9 cellular contexts compared by ENCODE assay signal in genomic region chr2:240558229-240558885, GRCh38. TPM values are rescaled to one million over a fixed set of nuclear protein-coding genes. Genes with fewer than 3 reads are reported as not detected.
DNase-seq lines count a peak whose midpoint lies in the region; ATAC-seq, FAIRE-seq and TF ChIP-seq lines count a peak whose summit lies in the region.
"Had no signal": no experiment of that assay in that cellular context is flagged by ENCODE, and none has a peak within 500 bp of the region (broad histone marks: within the 10 kb centered on the region; RNA-seq: fewer than 3 reads in every experiment).

No MANE protein-coding gene starts in this region.

- H3K27ac ChIP-seq in A549 (no peak overlapping the region), GM12878 (ENCODE audit: control insufficient read depth, insufficient read depth) (peak overlapping the region; percentile 96; the same call in 1 of the 2 replicates), mesendoderm (ENCODE audit: low read depth, low read length) (no peak overlapping the region)

- CTCF ChIA-PET in A549 (lab: Yijun Ruan, JAX), result interaction anchor here (2.0 kb wide), 1 partner anchor 8 kb away, joined by 9 read pairs; no protein-coding TSS in a partner anchor
- CTCF ChIA-PET in GM12878 (lab: Yijun Ruan, JAX), result interaction anchor here (1.6 to 7.9 kb wide), 4 partner anchors 8 to 495 kb away, joined by 3 to 45 read pairs (median 20); partner anchors contain the start of gene CAPN10

- DNase-seq in A549 (ENCODE audit: low read depth in 1 of 2, low spot score in 1 of 2) (no peak), HFFc6 (no peak), GM12878 (ENCODE audit: low read depth, low spot score) (no peak), mesendoderm (no peak), NCI-H1694 (lab: John Stamatoyannopoulos, UW) (no peak), 8988T (no peak), iPS-NIHi11 (ENCODE audit: low spot score) (no peak)

- peak overlapping the region; percentile 93 for H3K4me3 Mint-ChIP-seq in HFFc6

- H3K23ac ChIP-seq in mesendoderm (ENCODE audit: low read length), result no peak overlapping the region

- H3K36me3 ChIP-seq in GM12878 (ENCODE audit: control insufficient read depth in 2 of 2, insufficient read depth in 2 of 2, low read length in 1 of 2), result peaks cover 0 to 9% of the 10 kb centered on the region in 2 experiments; a peak in 2 of 4 replicates
- no peaks in the 10 kb centered on the region for H3K36me3 ChIP-seq in mesendoderm (ENCODE audit: control insufficient read depth, insufficient read depth, low read length)

- peak overlapping the region; percentile 83; the same call in 2 of the 3 replicates for H3K4me2 ChIP-seq in A549
- peak overlapping the region; percentile 99 for H3K4me2 ChIP-seq in GM12878 (ENCODE audit: control insufficient read depth, insufficient read depth)
- peak overlapping the region; percentile 26 for H3K4me2 ChIP-seq in mesendoderm (ENCODE audit: low read length)

- H3K27ac Mint-ChIP-seq in HFFc6, result peak overlapping the region; percentile 44; the same call in 1 of the 2 replicates

- H3K4me1 Mint-ChIP-seq in HFFc6 (ENCODE audit: low read depth), result peaks cover 38% of the 10 kb centered on the region

- no peaks in the 10 kb centered on the region for H3K27me3 Mint-ChIP-seq in HFFc6 (ENCODE audit: insufficient read depth)

- POLR2A ChIA-PET in A549 (lab: Yijun Ruan, JAX), result no interaction called here
- POLR2A ChIA-PET in GM12878 (lab: Charles Lee), result interaction anchor here (1.7 to 2.7 kb wide), 3 partner anchors 7 to 28 kb away, joined by 5 to 8 read pairs (median 7); partner anchors contain the start of gene CAPN10

- peaks cover 6% of the 10 kb centered on the region; the same call in 1 of the 2 replicates for H3K36me3 Mint-ChIP-seq in HFFc6 (ENCODE audit: low read depth)

- no peak overlapping the region for H4K5ac ChIP-seq in mesendoderm (ENCODE audit: low read length)

- H3K79me2 ChIP-seq in GM12878 (ENCODE audit: control insufficient read depth, insufficient read depth, low read length) (peaks cover 43% of the 10 kb centered on the region), mesendoderm (ENCODE audit: control insufficient read depth, insufficient read depth, low read length) (no peaks in the 10 kb centered on the region)

- H3K4me3 ChIP-seq in A549 (no peak overlapping the region), GM12878 (peak overlapping the region; percentile 66; the same call in 1 of the 2 replicates), mesendoderm (ENCODE audit: low read length) (no peak overlapping the region)

- ATAC-seq in A549, result no peak
- no peak for ATAC-seq in GM12878
- no peak for ATAC-seq in GM21723 (IDR thresholded peaks at IDR 0.05; ENCODE audit: unreplicated experiment)

- H3K79me1 ChIP-seq in mesendoderm (ENCODE audit: low read length), result peaks cover 3% of the 10 kb centered on the region

- WGBS in A549 (ENCODE audit: missing lambda C conversion rate), result 94% methylated on average over 20 of the region's 20 CpGs
- WGBS in GM12878 (ENCODE audit: insufficient coverage, insufficient replicate concordance, low lambda C conversion rate, missing lambda C conversion rate), result 78% methylated on average over 19 of the region's 20 CpGs
- no CpG with 5 or more reads among the region's 20 CpGs for WGBS in mesendoderm (ENCODE audit: extremely low coverage, insufficient coverage, low lambda C conversion rate)

- H3K18ac ChIP-seq in mesendoderm (ENCODE audit: low read length), result no peak overlapping the region

- H2BK5ac ChIP-seq in mesendoderm (ENCODE audit: low read length), result no peak overlapping the region

- no TSS peak for BruUV-seq in GM12878 (replicated peaks; lab: Mats Ljungman, UMichigan)

- H3K9ac ChIP-seq in GM12878 (ENCODE audit: control insufficient read depth, insufficient read depth, low read length), result peak overlapping the region; percentile 96; the same call in 1 of the 2 replicates
- H3K9ac ChIP-seq in mesendoderm (ENCODE audit: low read length), result peak overlapping the region; percentile 20

- no peak overlapping the region for H2BK120ac ChIP-seq in mesendoderm (ENCODE audit: low read depth, low read length)

- no peak for FAIRE-seq in A549 (lab: Jason Lieb, UNC)
- no peak for FAIRE-seq in GM12878 (lab: Jason Lieb, UNC)
- FAIRE-seq: G401.6 had no signal

- TF ChIP-seq CTCF in A549 (IDR thresholded peaks at IDR 0.05) (no peak), HFFc6 (IDR thresholded peaks at IDR 0.05) (no peak), GM12878 (IDR thresholded peaks at IDR 0.05 in 2 of 3, conservative IDR thresholded peaks at IDR 0.05 in 1 of 3; ENCODE audit: control insufficient read depth in 2 of 3, extremely low read depth in 1 of 3, insufficient read depth in 1 of 3, low read depth in 3 of 3, low read length in 3 of 3) (no peak)

- no peak overlapping the region for H2AFZ ChIP-seq in GM12878 (ENCODE audit: control insufficient read depth, low read depth, low read length)

- H2AK5ac ChIP-seq in mesendoderm (ENCODE audit: low read length), result no peak overlapping the region

- no peaks in the 10 kb centered on the region for H3K9me3 Mint-ChIP-seq in HFFc6

- H4K20me1 ChIP-seq in GM12878 (ENCODE audit: control insufficient read depth, insufficient read depth), result no peaks in the 10 kb centered on the region

- intact Hi-C loops in GM12878 (cut with micrococcal nuclease; ENCODE audit: unreplicated experiment), result no loop called here

- SMC1A ChIA-PET in GM12878 (lab: Charles Lee; ENCODE audit: uncharacterized antibody, unreplicated experiment), result interaction anchor here (12.1 kb wide), 1 partner anchor 28 kb away, joined by 124 read pairs; the partner anchor contains the start of gene CAPN10

- no peak overlapping the region for H2BK15ac ChIP-seq in mesendoderm (replicated peaks; ENCODE audit: low read depth)

- H3K27me3 ChIP-seq in GM12878 (replicated peaks in 1 of 2; ENCODE audit: control insufficient read depth in 2 of 2, insufficient read depth in 2 of 2, low read length in 1 of 2) (no peaks in the 10 kb centered on the region), mesendoderm (ENCODE audit: insufficient read depth, low read length, poor library complexity) (no peaks in the 10 kb centered on the region)

- H3K4me1 ChIP-seq in A549 (peaks cover 24% of the 10 kb centered on the region), GM12878 (ENCODE audit: control insufficient read depth, insufficient read depth, low read length) (peaks cover 28% of the 10 kb centered on the region), mesendoderm (ENCODE audit: control insufficient read depth, low read depth, low read length) (peaks cover 5% of the 10 kb centered on the region)

- no peak overlapping the region for H4K8ac ChIP-seq in mesendoderm (ENCODE audit: low read depth, low read length)

- TF ChIP-seq EP300 in A549 (IDR thresholded peaks at IDR 0.05), result no peak
- TF ChIP-seq EP300 in GM12878 (IDR thresholded peaks at IDR 0.05; ENCODE audit: borderline replicate concordance in 1 of 2, control insufficient read depth in 1 of 2, low read depth in 2 of 2, low read length in 2 of 2), result no peak

- in situ Hi-C loops in GM12878 (cut with MboI), result no loop called here

- RAD21 ChIA-PET in GM12878 (lab: Charles Lee; ENCODE audit: unreplicated experiment), result interaction anchor here (2.0 to 11.7 kb wide), 2 partner anchors 26 to 44 kb away, joined by 6 to 206 read pairs; partner anchors contain the start of gene CAPN10

- peak overlapping the region; percentile 18 for H3K56ac ChIP-seq in mesendoderm (ENCODE audit: low read length)

- no peak for TF ChIP-seq RAD21 in A549 (conservative IDR thresholded peaks at IDR 0.05 in 1 of 2, IDR thresholded peaks at IDR 0.05 in 1 of 2)
- no peak for TF ChIP-seq RAD21 in GM12878 (IDR thresholded peaks at IDR 0.05; ENCODE audit: insufficient read depth, low read depth, low read length)

- H3K4ac ChIP-seq in mesendoderm (ENCODE audit: low read depth, low read length), result no peak overlapping the region

- TF ChIP-seq POLR2A in A549 (IDR thresholded peaks at IDR 0.05; ENCODE audit: low read length) (no peak), GM12878 (IDR thresholded peaks at IDR 0.05; ENCODE audit: low read depth, low read length) (no peak)

- H3K9me3 ChIP-seq in A549 (no peaks in the 10 kb centered on the region), GM12878 (replicated peaks; ENCODE audit: control insufficient read depth, insufficient read depth, low read length) (no peaks in the 10 kb centered on the region)

RNA-seq across cellular contexts. Expression of gene ANKMY1, which starts 0.6 kb away (rescaled TPM):
- polyA plus RNA-seq in A549 (2011; rRNA removed), result 16.5 and 18.9 TPM in 2 replicates
- polyA plus RNA-seq in A549 (2012; cell fraction: cytosol; rRNA removed), result 19.6 and 22.0 TPM in 2 replicates
- 52.7 and 56.8 TPM in 2 replicates for polyA plus RNA-seq in A549 (2012; cell fraction: nucleus; rRNA removed)
- polyA plus RNA-seq in A549 (2017; fragmentation: RNase III; extraction: RNeasy Plus Mini Kit Qiagen cat#74134 plus additional on column Dnase treatment), result 10.6 to 13.4 TPM (median 12.0 TPM) in 3 replicates
- 42.4 and 55.2 TPM in 2 replicates for polyA minus RNA-seq in A549 (2011; rRNA and poly(A)+ RNA removed)
- 1 to 10 TPM; 4.4 to 5.6 (median 5.2) TPM for total RNA-seq in HFFc6 (2021; fragmentation: NEBNext Ultra II Directional; extraction: Animal tissue kit (Norgen Biotek cat#: 25700))
- total RNA-seq in GM12878 (2013; cell fraction: nucleolus; rRNA removed), result 30.8 and 36.5 TPM in 2 replicates
- 8.4 and 11.5 TPM in 2 replicates for total RNA-seq in GM12878 (2014; rRNA removed)
- total RNA-seq in GM12878 (2014; rRNA removed; fragmentation: Illumina TruSeq; extraction: Trizol), result 9.6 and 10.7 TPM in 2 replicates
- 15.3 and 19.6 TPM in 2 replicates for total RNA-seq in GM12878 (2021)
- polyA plus RNA-seq in GM12878 (2011; ENCODE audit: low read depth), result 5.1 TPM
- 5.8 and 7.3 TPM in 2 replicates for polyA plus RNA-seq in GM12878 (2011; rRNA removed)
- 9.3 and 9.6 TPM in 2 replicates for polyA plus RNA-seq in GM12878 (2011; cell fraction: cytosol; rRNA removed)
- 17.5 and 21.5 TPM in 2 replicates for polyA plus RNA-seq in GM12878 (2011; cell fraction: nucleus; rRNA removed)
- polyA plus RNA-seq in GM12878 (2012), result 9.4 and 9.8 TPM in 2 replicates
- polyA plus RNA-seq in GM12878 (2014; fragmentation: Illumina TruSeq; extraction: Trizol), result 9.0 and 15.1 TPM in 2 replicates
- polyA plus RNA-seq in GM12878 (2014; fragmentation: Nextera tagmentation; extraction: Ambion mirVana), result 1 to 10 TPM; 1.1 to 2.4 TPM
- 11.6 and 13.8 TPM in 2 replicates for polyA plus RNA-seq in GM12878 (2014; rRNA removed)
- polyA plus RNA-seq in GM12878 (2016; fragmentation: Nextera tagmentation; extraction: Ambion mirVana), result 10 to 100 TPM; 10.3 to 11.5 TPM
- polyA minus RNA-seq in GM12878 (2011; rRNA and poly(A)+ RNA removed), result 12.7 and 18.9 TPM in 2 replicates
- 6.4 and 8.2 TPM in 2 replicates for polyA minus RNA-seq in GM12878 (2011; cell fraction: cytosol; rRNA and poly(A)+ RNA removed)
- 13.8 and 23.8 TPM in 2 replicates for polyA minus RNA-seq in GM12878 (2011; cell fraction: nucleus; rRNA and poly(A)+ RNA removed)
- 2.1 TPM for polyA plus RNA-seq in mesendoderm (2013, experiment 1 of 2)
- polyA plus RNA-seq in mesendoderm (2013, experiment 2 of 2), result 1.9 TPM

RNA-seq across cellular contexts. Expression of gene DUSP28, which starts 1.8 kb away (rescaled TPM):
- polyA plus RNA-seq in A549 (2011; rRNA removed), result 11.8 and 14.3 TPM in 2 replicates
- 6.8 and 8.6 TPM in 2 replicates for polyA plus RNA-seq in A549 (2012; cell fraction: cytosol; rRNA removed)
- 7.9 and 8.2 TPM in 2 replicates for polyA plus RNA-seq in A549 (2012; cell fraction: nucleus; rRNA removed)
- polyA plus RNA-seq in A549 (2017; fragmentation: RNase III; extraction: RNeasy Plus Mini Kit Qiagen cat#74134 plus additional on column Dnase treatment), result 5.2 to 5.8 TPM (median 5.6 TPM) in 3 replicates
- polyA minus RNA-seq in A549 (2011; rRNA and poly(A)+ RNA removed), result 5.4 and 6.1 TPM in 2 replicates
- 1 to 10 TPM; 3.1 to 5.0 (median 4.3) TPM for total RNA-seq in HFFc6 (2021; fragmentation: NEBNext Ultra II Directional; extraction: Animal tissue kit (Norgen Biotek cat#: 25700))
- total RNA-seq in GM12878 (2013; cell fraction: nucleolus; rRNA removed), result 10.4 and 11.4 TPM in 2 replicates
- 8.2 and 8.6 TPM in 2 replicates for total RNA-seq in GM12878 (2014; rRNA removed)
- 3.4 and 3.6 TPM in 2 replicates for total RNA-seq in GM12878 (2014; rRNA removed; fragmentation: Illumina TruSeq; extraction: Trizol)
- total RNA-seq in GM12878 (2021), result 4.8 and 5.2 TPM in 2 replicates
- polyA plus RNA-seq in GM12878 (2011; ENCODE audit: low read depth), result 3.1 TPM
- 9.5 and 11.0 TPM in 2 replicates for polyA plus RNA-seq in GM12878 (2011; rRNA removed)
- 6.3 and 6.4 TPM in 2 replicates for polyA plus RNA-seq in GM12878 (2011; cell fraction: cytosol; rRNA removed)
- 3.7 and 5.9 TPM in 2 replicates for polyA plus RNA-seq in GM12878 (2011; cell fraction: nucleus; rRNA removed)
- 7.7 and 8.3 TPM in 2 replicates for polyA plus RNA-seq in GM12878 (2012)
- 4.4 and 4.6 TPM in 2 replicates for polyA plus RNA-seq in GM12878 (2014; fragmentation: Illumina TruSeq; extraction: Trizol)
- 1 to 10 TPM; 2.5 to 3.0 TPM for polyA plus RNA-seq in GM12878 (2014; fragmentation: Nextera tagmentation; extraction: Ambion mirVana)
- polyA plus RNA-seq in GM12878 (2014; rRNA removed), result 6.2 and 7.6 TPM in 2 replicates
- 10 to 100 TPM; 11.6 to 12.5 TPM for polyA plus RNA-seq in GM12878 (2016; fragmentation: Nextera tagmentation; extraction: Ambion mirVana)
- polyA minus RNA-seq in GM12878 (2011; rRNA and poly(A)+ RNA removed), result 7.6 and 10.9 TPM in 2 replicates
- 1.7 and 3.6 TPM in 2 replicates for polyA minus RNA-seq in GM12878 (2011; cell fraction: cytosol; rRNA and poly(A)+ RNA removed)
- polyA minus RNA-seq in GM12878 (2011; cell fraction: nucleus; rRNA and poly(A)+ RNA removed), result 6.4 and 11.9 TPM in 2 replicates
- 1.6 TPM for polyA plus RNA-seq in mesendoderm (2013, experiment 1 of 2)
- 1.6 TPM for polyA plus RNA-seq in mesendoderm (2013, experiment 2 of 2)

RNA-seq across cellular contexts. Expression of gene RNPEPL1, which starts 9.9 kb away (rescaled TPM):
- polyA plus RNA-seq in A549 (2011; rRNA removed) (9.2 and 20.0 TPM in 2 replicates), A549 (2017; fragmentation: RNase III; extraction: RNeasy Plus Mini Kit Qiagen cat#74134 plus additional on column Dnase treatment) (23.7 to 26.4 TPM (median 26.3 TPM) in 3 replicates), GM12878 (2011; rRNA removed) (2.2 and 5.4 TPM in 2 replicates), GM12878 (2014; fragmentation: Illumina TruSeq; extraction: Trizol) (1.1 and 6.7 TPM in 2 replicates), GM12878 (2014; fragmentation: Nextera tagmentation; extraction: Ambion mirVana) (1 to 10 TPM in 1 of 2 experiments, under 1 TPM in 1; 0.24 to 1.2 TPM), GM12878 (2014; rRNA removed) (32.0 and 42.9 TPM in 2 replicates), GM12878 (2016; fragmentation: Nextera tagmentation; extraction: Ambion mirVana) (1 to 10 TPM; 6.9 to 9.6 TPM)
- polyA plus RNA-seq in A549 (2012; cell fraction: cytosol; rRNA removed), result 20.3 and 33.9 TPM in 2 replicates
- 87.4 and 124 TPM in 2 replicates for polyA plus RNA-seq in A549 (2012; cell fraction: nucleus; rRNA removed)
- polyA minus RNA-seq in A549 (2011; rRNA and poly(A)+ RNA removed), result 24.9 and 34.2 TPM in 2 replicates
- total RNA-seq in HFFc6 (2021; fragmentation: NEBNext Ultra II Directional; extraction: Animal tissue kit (Norgen Biotek cat#: 25700)), result 10 to 100 TPM; 36.9 to 48.5 (median 43.3) TPM
- total RNA-seq in GM12878 (2013; cell fraction: nucleolus; rRNA removed), result 20.1 and 20.4 TPM in 2 replicates
- total RNA-seq in GM12878 (2014; rRNA removed) (18.1 and 21.6 TPM in 2 replicates), GM12878 (2014; rRNA removed; fragmentation: Illumina TruSeq; extraction: Trizol) (5.4 and 6.2 TPM in 2 replicates), GM12878 (2021) (49.5 and 53.5 TPM in 2 replicates)
- polyA plus RNA-seq in GM12878 (2011; ENCODE audit: low read depth), result 13.5 TPM
- 16.9 and 21.7 TPM in 2 replicates for polyA plus RNA-seq in GM12878 (2011; cell fraction: cytosol; rRNA removed)
- 81.1 and 82.2 TPM in 2 replicates for polyA plus RNA-seq in GM12878 (2011; cell fraction: nucleus; rRNA removed)
- 34.1 and 38.3 TPM in 2 replicates for polyA plus RNA-seq in GM12878 (2012)
- polyA minus RNA-seq in GM12878 (2011; rRNA and poly(A)+ RNA removed), result 8.1 and 20.4 TPM in 2 replicates
- 23.8 and 30.4 TPM in 2 replicates for polyA minus RNA-seq in GM12878 (2011; cell fraction: cytosol; rRNA and poly(A)+ RNA removed)
- 12.5 and 29.9 TPM in 2 replicates for polyA minus RNA-seq in GM12878 (2011; cell fraction: nucleus; rRNA and poly(A)+ RNA removed)
- polyA plus RNA-seq in mesendoderm (2013, experiment 1 of 2), result 5.8 TPM
- 5.3 TPM for polyA plus RNA-seq in mesendoderm (2013, experiment 2 of 2)

RNA-seq across cellular contexts. Expression of gene CAPN10, which starts 28.2 kb away (rescaled TPM):
- 8.4 and 9.5 TPM in 2 replicates for polyA plus RNA-seq in A549 (2011; rRNA removed)
- polyA plus RNA-seq in A549 (2012; cell fraction: cytosol; rRNA removed), result 29.9 and 35.6 TPM in 2 replicates
- 89.6 and 119 TPM in 2 replicates for polyA plus RNA-seq in A549 (2012; cell fraction: nucleus; rRNA removed)
- 15.8 to 17.7 TPM (median 15.9 TPM) in 3 replicates for polyA plus RNA-seq in A549 (2017; fragmentation: RNase III; extraction: RNeasy Plus Mini Kit Qiagen cat#74134 plus additional on column Dnase treatment)
- 7.1 and 8.4 TPM in 2 replicates for polyA minus RNA-seq in A549 (2011; rRNA and poly(A)+ RNA removed)
- 10 to 100 TPM; 13.9 to 20.5 (median 15.0) TPM for total RNA-seq in HFFc6 (2021; fragmentation: NEBNext Ultra II Directional; extraction: Animal tissue kit (Norgen Biotek cat#: 25700))
- total RNA-seq in GM12878 (2013; cell fraction: nucleolus; rRNA removed), result 79.8 and 82.5 TPM in 2 replicates
- total RNA-seq in GM12878 (2014; rRNA removed), result 26.6 and 32.9 TPM in 2 replicates
- 8.4 and 12.4 TPM in 2 replicates for total RNA-seq in GM12878 (2014; rRNA removed; fragmentation: Illumina TruSeq; extraction: Trizol)
- 31.5 and 40.6 TPM in 2 replicates for total RNA-seq in GM12878 (2021)
- 4.5 TPM for polyA plus RNA-seq in GM12878 (2011; ENCODE audit: low read depth)
- polyA plus RNA-seq in GM12878 (2011; rRNA removed), result 6.0 and 10.3 TPM in 2 replicates
- polyA plus RNA-seq in GM12878 (2011; cell fraction: cytosol; rRNA removed), result 9.9 and 23.2 TPM in 2 replicates
- polyA plus RNA-seq in GM12878 (2011; cell fraction: nucleus; rRNA removed), result 159 and 187 TPM in 2 replicates
- polyA plus RNA-seq in GM12878 (2012), result 19.0 and 21.0 TPM in 2 replicates
- 2.4 and 7.3 TPM in 2 replicates for polyA plus RNA-seq in GM12878 (2014; fragmentation: Illumina TruSeq; extraction: Trizol)
- 1 to 10 TPM in 1 of 2 experiments, under 1 TPM in 1; 0.37 to 1.6 TPM for polyA plus RNA-seq in GM12878 (2014; fragmentation: Nextera tagmentation; extraction: Ambion mirVana)
- 38.2 and 46.0 TPM in 2 replicates for polyA plus RNA-seq in GM12878 (2014; rRNA removed)
- polyA plus RNA-seq in GM12878 (2016; fragmentation: Nextera tagmentation; extraction: Ambion mirVana), result 10 to 100 TPM; 22.6 to 27.1 TPM
- 7.5 and 13.8 TPM in 2 replicates for polyA minus RNA-seq in GM12878 (2011; rRNA and poly(A)+ RNA removed)
- polyA minus RNA-seq in GM12878 (2011; cell fraction: cytosol; rRNA and poly(A)+ RNA removed), result 7.4 and 9.0 TPM in 2 replicates
- polyA minus RNA-seq in GM12878 (2011; cell fraction: nucleus; rRNA and poly(A)+ RNA removed), result 31.7 and 59.3 TPM in 2 replicates
- polyA plus RNA-seq in mesendoderm (2013, experiment 1 of 2), result 11.8 TPM
- 11.6 TPM for polyA plus RNA-seq in mesendoderm (2013, experiment 2 of 2)

Comparison
In these comparisons a context has a peak if more than half of its experiments do, and no peak if none do; other contexts are left out.
1. H3K4me2 ChIP-seq: peak in every context shown above with its lines; median percentile 99 in GM12878; 83 in A549; 26 in mesendoderm.